ENCODE assay signal across 11 cellular contexts in genomic region chr12:118053071-118053985, GRCh38. TPM values are rescaled to one million over a fixed set of nuclear protein-coding genes. Genes with fewer than 3 reads are reported as not detected.
DNase-seq lines count a peak whose midpoint lies in the region; ATAC-seq and TF ChIP-seq lines count a peak whose summit lies in the region.
"Had no signal": no experiment of that assay in that cellular context is flagged by ENCODE, and none has a peak within 500 bp of the region (broad histone marks: within the 10 kb centered on the region; RNA-seq: fewer than 3 reads in every experiment).

No MANE protein-coding gene starts in this region.

- CTCF ChIA-PET in CD8-positive, alpha-beta T cell (lab: Charles Lee) = interaction anchor here (1.0 kb wide), 1 partner anchor 13 kb away, joined by 4 read pairs; no protein-coding TSS in a partner anchor

- DNase-seq in CD8-positive, alpha-beta T cell = peak in 1 of 7 experiments; percentile 38
- DNase-seq in T follicular helper cell (ENCODE audit: low read depth) = peak; percentile 18
- no peak for DNase-seq in progenitor cell of endocrine pancreas (ENCODE audit: low spot score, unreplicated experiment)
- DNase-seq in Karpas-422 = no peak
- DNase-seq in testis = no peak
- DNase-seq: NCI-H2081, T-helper 9 cell had no signal

- H3K79me2 ChIP-seq in Karpas-422 (ENCODE audit: low read length) = no peaks in the 10 kb centered on the region

- H3K4me3 ChIP-seq in CD8-positive, alpha-beta T cell (ENCODE audit: low read depth, low read length) = no peak overlapping the region
- H3K4me3 ChIP-seq in esophagus (ENCODE audit: low read depth in 1 of 2, low read length in 2 of 2) (no peak overlapping the region), Karpas-422 (ENCODE audit: low read length) (no peak overlapping the region), testis (no peak overlapping the region)
- H3K4me3 ChIP-seq: cardiac muscle cell had no signal

- H3K36me3 Mint-ChIP-seq in CD8-positive, alpha-beta T cell = peaks cover 39% of the 10 kb centered on the region
- H3K36me3 Mint-ChIP-seq in progenitor cell of endocrine pancreas (ENCODE audit: insufficient read depth) = peaks cover 12% of the 10 kb centered on the region

- no peaks in the 10 kb centered on the region for H3K9me3 ChIP-seq in CD8-positive, alpha-beta T cell (ENCODE audit: low read length)
- H3K9me3 ChIP-seq in esophagus (ENCODE audit: control insufficient read depth in 2 of 2, insufficient read depth in 1 of 2, low read depth in 1 of 2, low read length in 1 of 2) = no peaks in the 10 kb centered on the region
- no peaks in the 10 kb centered on the region for H3K9me3 ChIP-seq in Karpas-422 (ENCODE audit: low read length)
- no peaks in the 10 kb centered on the region for H3K9me3 ChIP-seq in testis

- peaks cover 4% of the 10 kb centered on the region for H3K4me1 ChIP-seq in CD8-positive, alpha-beta T cell (ENCODE audit: insufficient read depth, low read length)
- peaks cover 3 to 11% of the 10 kb centered on the region in 2 donors for H3K4me1 ChIP-seq in esophagus (ENCODE audit: control insufficient read depth in 2 of 2, insufficient read depth in 2 of 2, low read length in 1 of 2)
- no peaks in the 10 kb centered on the region for H3K4me1 ChIP-seq in Karpas-422 (ENCODE audit: low read length)
- peaks cover 12% of the 10 kb centered on the region for H3K4me1 ChIP-seq in testis

- H3K27me3 Mint-ChIP-seq in CD8-positive, alpha-beta T cell (ENCODE audit: low read depth) = no peaks in the 10 kb centered on the region
- no peaks in the 10 kb centered on the region for H3K27me3 Mint-ChIP-seq in progenitor cell of endocrine pancreas

- H2AFZ ChIP-seq in Karpas-422 (ENCODE audit: low read length) = no peak overlapping the region

- no peaks in the 10 kb centered on the region for H4K20me1 ChIP-seq in Karpas-422 (ENCODE audit: insufficient read depth, low read depth, low read length)

- H3K4me2 ChIP-seq in Karpas-422 (ENCODE audit: low read depth, low read length, poor library complexity, severe bottlenecking) = no peak overlapping the region

- no peak for TF ChIP-seq CTCF in CD8-positive, alpha-beta T cell (IDR thresholded peaks at IDR 0.05)
- no peak for TF ChIP-seq CTCF in progenitor cell of endocrine pancreas (IDR thresholded peaks at IDR 0.05; ENCODE audit: unreplicated experiment)
- no peak for TF ChIP-seq CTCF in testis (IDR thresholded peaks at IDR 0.05)

- no peaks in the 10 kb centered on the region for H3K9me3 Mint-ChIP-seq in CD8-positive, alpha-beta T cell
- H3K9me3 Mint-ChIP-seq in progenitor cell of endocrine pancreas (ENCODE audit: low read depth) = no peaks in the 10 kb centered on the region

- no peak overlapping the region for H3K9ac ChIP-seq in Karpas-422 (ENCODE audit: low read length)

- intact Hi-C loops in CD8-positive, alpha-beta T cell (cut with DNase I, micrococcal nuclease) = loop anchor here in 1 of 2 experiments (10.0 kb wide), 1 partner anchor 179 kb away; no protein-coding TSS in a partner anchor
- intact Hi-C loops in testis (cut with DNase I; ENCODE audit: low total_unique reads) = no loop called here

- H3K27ac ChIP-seq in CD8-positive, alpha-beta T cell (ENCODE audit: low read depth, low read length) = no peak overlapping the region
- H3K27ac ChIP-seq in esophagus (ENCODE audit: low read depth in 2 of 2, low read length in 1 of 2) = peak overlapping the region; percentile 69 to 89
- H3K27ac ChIP-seq in Karpas-422 (ENCODE audit: low read length) = no peak overlapping the region
- H3K27ac ChIP-seq in testis = peak overlapping the region in 1 of 2 donors; percentile 64
- H3K27ac ChIP-seq: cardiac muscle cell had no signal

- no peaks in the 10 kb centered on the region for H3K36me3 ChIP-seq in CD8-positive, alpha-beta T cell (ENCODE audit: insufficient read depth, low read length)
- H3K36me3 ChIP-seq in esophagus (ENCODE audit: control insufficient read depth in 2 of 2, insufficient read depth in 2 of 2, low read length in 1 of 2) = peaks cover 0 to under 1% of the 10 kb centered on the region in 2 donors
- no peaks in the 10 kb centered on the region for H3K36me3 ChIP-seq in Karpas-422 (ENCODE audit: insufficient read depth, low read length)
- no peaks in the 10 kb centered on the region for H3K36me3 ChIP-seq in testis (ENCODE audit: low read depth, missing control alignments)

- TF ChIP-seq POLR2A in testis (IDR thresholded peaks at IDR 0.05) = no peak

- no peaks in the 10 kb centered on the region for H3K9me2 ChIP-seq in Karpas-422 (replicated peaks; ENCODE audit: insufficient read depth, low read length)

- H3K4me1 Mint-ChIP-seq in CD8-positive, alpha-beta T cell (ENCODE audit: low read depth) = peaks cover 26% of the 10 kb centered on the region
- peaks cover 3% of the 10 kb centered on the region for H3K4me1 Mint-ChIP-seq in progenitor cell of endocrine pancreas (ENCODE audit: low read depth)

- peak; percentile 48 for ATAC-seq in CD8-positive, alpha-beta T cell
- ATAC-seq in GM21737 (IDR thresholded peaks at IDR 0.05; ENCODE audit: unreplicated experiment) = no peak
- no peak for ATAC-seq in GM21723 (IDR thresholded peaks at IDR 0.05; ENCODE audit: unreplicated experiment)

- 81 to 85% methylated on average over 10 of the region's 10 CpGs for WGBS in esophagus, 2 donors
- WGBS in testis, 2 donors = 87 to 91% methylated on average over 10 of the region's 10 CpGs

- H3K4me3 Mint-ChIP-seq in CD8-positive, alpha-beta T cell = peak overlapping the region; percentile 26
- H3K4me3 Mint-ChIP-seq in progenitor cell of endocrine pancreas (ENCODE audit: low read depth) = no peak overlapping the region

- POLR2A ChIA-PET in CD8-positive, alpha-beta T cell (lab: Charles Lee) = interaction anchor here (0.5 kb wide), 1 partner anchor 288 kb away, joined by 6 read pairs; no protein-coding TSS in a partner anchor

- peak overlapping the region; percentile 84 for H3K27ac Mint-ChIP-seq in CD8-positive, alpha-beta T cell
- peak overlapping the region; percentile 5 for H3K27ac Mint-ChIP-seq in progenitor cell of endocrine pancreas

- H3K27me3 ChIP-seq in CD8-positive, alpha-beta T cell (ENCODE audit: insufficient read depth, low read length) = no peaks in the 10 kb centered on the region
- no peaks in the 10 kb centered on the region for H3K27me3 ChIP-seq in esophagus (ENCODE audit: control insufficient read depth in 1 of 2, insufficient read depth in 2 of 2, low read length in 2 of 2)
- H3K27me3 ChIP-seq in Karpas-422 (ENCODE audit: low read length) = no peaks in the 10 kb centered on the region
- no peaks in the 10 kb centered on the region for H3K27me3 ChIP-seq in testis
- H3K27me3 ChIP-seq: cardiac muscle cell had no signal

RNA-seq across cellular contexts. Expression of gene WSB2, which starts 7.7 kb away (rescaled TPM):
- 10 to 100 TPM; 16.4 to 19.5 TPM for total RNA-seq in CD8-positive, alpha-beta T cell
- polyA plus RNA-seq in esophagus = 10 to 100 TPM; 41.2 to 41.4 TPM
- total RNA-seq in progenitor cell of endocrine pancreas = 45.9 and 46.9 TPM in 2 replicates
- 28.8 and 49.1 TPM in 2 replicates for total RNA-seq in Karpas-422 (2014; rRNA removed; shearing (Covaris generic); ENCODE audit: low replicate concordance)
- total RNA-seq in testis = 10 to 100 TPM; 59.4 to 81.6 TPM
- polyA plus RNA-seq in testis (ENCODE audit: insufficient read depth, low read depth, low replicate concordance) = 54.5 TPM

RNA-seq across cellular contexts. Expression of gene RFC5, which starts 36.8 kb away (rescaled TPM):
- total RNA-seq in CD8-positive, alpha-beta T cell = 10 to 100 TPM in 1 of 2 experiments, 1 to 10 TPM in 1; 9.9 to 13.8 TPM
- polyA plus RNA-seq in esophagus (10 to 100 TPM in 1 of 2 donors, 1 to 10 TPM in 1; 7.8 to 13.8 TPM), testis (ENCODE audit: insufficient read depth, low read depth, low replicate concordance) (20.0 TPM)
- total RNA-seq in progenitor cell of endocrine pancreas (35.8 and 37.4 TPM in 2 replicates), testis (10 to 100 TPM; 20.9 to 23.0 TPM)
- total RNA-seq in Karpas-422 (2014; rRNA removed; shearing (Covaris generic); ENCODE audit: low replicate concordance) = 28.7 and 41.1 TPM in 2 replicates

RNA-seq across cellular contexts. Expression of gene VSIG10, which starts 50.5 kb away (rescaled TPM):
- 1 to 10 TPM; 1.0 to 2.3 TPM for total RNA-seq in CD8-positive, alpha-beta T cell
- polyA plus RNA-seq in esophagus = 10 to 100 TPM; 15.6 to 24.6 TPM
- total RNA-seq in progenitor cell of endocrine pancreas = 31.5 and 33.8 TPM in 2 replicates
- 5.0 and 23.2 TPM in 2 replicates for total RNA-seq in Karpas-422 (2014; rRNA removed; shearing (Covaris generic); ENCODE audit: low replicate concordance)
- total RNA-seq in testis = 10 to 100 TPM; 43.2 to 51.0 TPM
- 14.8 TPM for polyA plus RNA-seq in testis (ENCODE audit: insufficient read depth, low read depth, low replicate concordance)

Comparison
In these comparisons a context has a peak if more than half of its experiments do, and no peak if none do; other contexts are left out.
1. H3K27ac ChIP-seq: peak in esophagus (2 of 2); none in CD8-positive, alpha-beta T cell (single experiment) and Karpas-422 (single experiment).